ENCODE assay signal across 17 cellular contexts in genomic region chr18:64027931-64028695, GRCh38. TPM values are rescaled to one million over a fixed set of nuclear protein-coding genes. Genes with fewer than 3 reads are reported as not detected.
DNase-seq lines count a peak whose midpoint lies in the region; ATAC-seq and TF ChIP-seq lines count a peak whose summit lies in the region.
"Had no signal": no experiment of that assay in that cellular context is flagged by ENCODE, and none has a peak within 500 bp of the region (broad histone marks: within the 10 kb centered on the region; RNA-seq: fewer than 3 reads in every experiment).

No MANE protein-coding gene starts in this region.

- in situ Hi-C loops in GM13976 (cut with MboI; ENCODE audit: low sequenced_read_pairs, unreplicated experiment) = loop anchor here (25.0 kb wide), 1 partner anchor 384 kb away; no protein-coding TSS in a partner anchor

- H3K27me3 Mint-ChIP-seq in activated CD4-positive, alpha-beta T cell treated with anti-CD3 and anti-CD28 coated beads, Interleukin-2, amount 10 ng/mL, durations not matched to agents 24 days and 14 days = peaks cover 2% of the 10 kb centered on the region
- H3K27me3 Mint-ChIP-seq: activated B cell treated with CpG ODN at 0.5 μM for 24 hours had no signal

- no peaks in the 10 kb centered on the region for H3K9me3 Mint-ChIP-seq in activated CD4-positive, alpha-beta T cell treated with anti-CD3 and anti-CD28 coated beads, Interleukin-2, amount 10 ng/mL, durations not matched to agents 24 days and 14 days
- H3K9me3 Mint-ChIP-seq: activated B cell treated with CpG ODN at 0.5 μM for 24 hours had no signal

- ATAC-seq in GM19328 (IDR thresholded peaks at IDR 0.05; ENCODE audit: unreplicated experiment) (peak; percentile 86), HG02623 (IDR thresholded peaks at IDR 0.05; ENCODE audit: unreplicated experiment) (peak; percentile 67), HG03378 (IDR thresholded peaks at IDR 0.05; ENCODE audit: unreplicated experiment) (peak; percentile 86)

- H3K4me1 Mint-ChIP-seq in activated CD4-positive, alpha-beta T cell treated with anti-CD3 and anti-CD28 coated beads, Interleukin-2, amount 10 ng/mL, durations not matched to agents 24 days and 14 days = peaks cover 1% of the 10 kb centered on the region

- H3K27ac Mint-ChIP-seq in activated CD4-positive, alpha-beta T cell treated with anti-CD3 and anti-CD28 coated beads, Interleukin-2, amount 10 ng/mL, durations not matched to agents 24 days and 14 days = no peak overlapping the region
- H3K27ac Mint-ChIP-seq: activated B cell treated with CpG ODN at 0.5 μM for 24 hours had no signal

- TF ChIP-seq CTCF in GM13976 (IDR thresholded peaks at IDR 0.05; ENCODE audit: borderline replicate concordance, control extremely low read depth, extremely low read depth, insufficient read depth, missing control alignments) = no peak

- H3K27ac ChIP-seq in substantia nigra (ENCODE audit: low read depth, low read length, poor library complexity, severe bottlenecking) = no peak overlapping the region
- H3K27ac ChIP-seq: spleen had no signal

- DNase-seq in GM13976 (ENCODE audit: low spot score) = peak; percentile 49
- DNase-seq in mucosa of gallbladder (ENCODE audit: low spot score) = no peak
- no peak for DNase-seq in SHP77 treated with DMSO at 0.1 percent for 48 hours (lab: John Stamatoyannopoulos, UW)
- no peak for DNase-seq in substantia nigra (lab: John Stamatoyannopoulos, UW)
- DNase-seq in activated CD4-positive, alpha-beta T cell treated with anti-CD3 and anti-CD28 coated beads, Interleukin-2, amount 10 ng/mL, durations not matched to agents 24 days and 14 days = no peak
- DNase-seq: activated B cell treated with CpG ODN at 0.5 μM for 24 hours; activated T-cell treated with anti-CD3 and anti-CD28 coated beads, Interleukin-2, amount 50 U/mL, for 1 hour; amniotic stem cell; BE2C; dermis blood vessel endothelial cell; EL; NCI-H1092 treated with DMSO at 0.1 percent for 48 hours; NCI-H524; spleen had no signal

- no peaks in the 10 kb centered on the region for H3K36me3 Mint-ChIP-seq in activated CD4-positive, alpha-beta T cell treated with anti-CD3 and anti-CD28 coated beads, Interleukin-2, amount 10 ng/mL, durations not matched to agents 24 days and 14 days (ENCODE audit: low read depth)

- intact Hi-C loops in activated CD4-positive, alpha-beta T cell treated with anti-CD3 and anti-CD28 coated beads, Interleukin-2, amount 10 ng/mL, durations not matched to agents 24 days and 14 days (cut with micrococcal nuclease) = no loop called here

- no peak overlapping the region for H3K4me3 Mint-ChIP-seq in activated CD4-positive, alpha-beta T cell treated with anti-CD3 and anti-CD28 coated beads, Interleukin-2, amount 10 ng/mL, durations not matched to agents 24 days and 14 days
- H3K4me3 Mint-ChIP-seq: activated B cell treated with CpG ODN at 0.5 μM for 24 hours had no signal

RNA-seq across cellular contexts. Expression of gene SERPINB8, which starts 58.2 kb away (rescaled TPM):
- total RNA-seq in mucosa of gallbladder = 19.5 TPM
- 22.0 and 25.5 TPM in 2 replicates for total RNA-seq in activated CD4-positive, alpha-beta T cell treated with anti-CD3 and anti-CD28 coated beads, Interleukin-2, amount 10 ng/mL, durations not matched to agents 24 days and 14 days
